1 cellular context compared by ENCODE assay signal in the genomic region with DNA sequence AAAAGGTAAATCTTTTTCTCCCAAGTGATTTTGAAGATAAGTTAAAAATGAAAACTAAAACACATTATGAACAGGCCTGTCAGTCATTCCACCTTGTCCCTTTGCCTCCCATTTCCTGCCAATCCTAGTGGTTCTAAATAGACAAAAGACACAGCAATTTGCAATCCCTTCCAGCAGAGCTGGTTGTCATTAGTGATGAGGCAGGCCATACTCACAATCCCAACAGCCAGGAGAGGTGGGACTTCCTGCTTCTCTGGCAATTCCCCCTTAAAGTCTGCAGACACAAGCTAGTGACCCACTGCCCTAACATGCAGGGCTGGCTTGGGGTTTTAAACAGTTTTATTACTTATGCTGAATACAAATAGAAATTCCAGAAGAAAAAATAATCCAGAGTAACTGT.
TF ChIP-seq lines count a peak whose summit lies in the region.

No MANE protein-coding gene starts in this region.

TF ChIP-seq in GM23338, 12 proteins besides CTCF, POLR2A, EP300 and RAD21 (continued from another document):
- TF ChIP-seq, protein P1, sequence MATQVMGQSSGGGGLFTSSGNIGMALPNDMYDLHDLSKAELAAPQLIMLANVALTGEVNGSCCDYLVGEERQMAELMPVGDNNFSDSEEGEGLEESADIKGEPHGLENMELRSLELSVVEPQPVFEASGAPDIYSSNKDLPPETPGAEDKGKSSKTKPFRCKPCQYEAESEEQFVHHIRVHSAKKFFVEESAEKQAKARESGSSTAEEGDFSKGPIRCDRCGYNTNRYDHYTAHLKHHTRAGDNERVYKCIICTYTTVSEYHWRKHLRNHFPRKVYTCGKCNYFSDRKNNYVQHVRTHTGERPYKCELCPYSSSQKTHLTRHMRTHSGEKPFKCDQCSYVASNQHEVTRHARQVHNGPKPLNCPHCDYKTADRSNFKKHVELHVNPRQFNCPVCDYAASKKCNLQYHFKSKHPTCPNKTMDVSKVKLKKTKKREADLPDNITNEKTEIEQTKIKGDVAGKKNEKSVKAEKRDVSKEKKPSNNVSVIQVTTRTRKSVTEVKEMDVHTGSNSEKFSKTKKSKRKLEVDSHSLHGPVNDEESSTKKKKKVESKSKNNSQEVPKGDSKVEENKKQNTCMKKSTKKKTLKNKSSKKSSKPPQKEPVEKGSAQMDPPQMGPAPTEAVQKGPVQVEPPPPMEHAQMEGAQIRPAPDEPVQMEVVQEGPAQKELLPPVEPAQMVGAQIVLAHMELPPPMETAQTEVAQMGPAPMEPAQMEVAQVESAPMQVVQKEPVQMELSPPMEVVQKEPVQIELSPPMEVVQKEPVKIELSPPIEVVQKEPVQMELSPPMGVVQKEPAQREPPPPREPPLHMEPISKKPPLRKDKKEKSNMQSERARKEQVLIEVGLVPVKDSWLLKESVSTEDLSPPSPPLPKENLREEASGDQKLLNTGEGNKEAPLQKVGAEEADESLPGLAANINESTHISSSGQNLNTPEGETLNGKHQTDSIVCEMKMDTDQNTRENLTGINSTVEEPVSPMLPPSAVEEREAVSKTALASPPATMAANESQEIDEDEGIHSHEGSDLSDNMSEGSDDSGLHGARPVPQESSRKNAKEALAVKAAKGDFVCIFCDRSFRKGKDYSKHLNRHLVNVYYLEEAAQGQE (IDR thresholded peaks at IDR 0.05; ENCODE audit: unreplicated experiment): no peak
- TF ChIP-seq ZNF114 (CRISPR knock-in tag; IDR thresholded peaks at IDR 0.05) (no peak), POLR2AphosphoS5 (IDR thresholded peaks at IDR 0.05; ENCODE audit: low read depth) (no peak), ZNF331 (CRISPR knock-in tag; IDR thresholded peaks at IDR 0.05; ENCODE audit: low read depth) (no peak), JUNB (IDR thresholded peaks at IDR 0.05; ENCODE audit: unreplicated experiment) (no peak), STAT1 (IDR thresholded peaks at IDR 0.05; ENCODE audit: unreplicated experiment) (no peak)
